Comparison of ENCODE assay signal across 8 cellular contexts in the genomic region with DNA sequence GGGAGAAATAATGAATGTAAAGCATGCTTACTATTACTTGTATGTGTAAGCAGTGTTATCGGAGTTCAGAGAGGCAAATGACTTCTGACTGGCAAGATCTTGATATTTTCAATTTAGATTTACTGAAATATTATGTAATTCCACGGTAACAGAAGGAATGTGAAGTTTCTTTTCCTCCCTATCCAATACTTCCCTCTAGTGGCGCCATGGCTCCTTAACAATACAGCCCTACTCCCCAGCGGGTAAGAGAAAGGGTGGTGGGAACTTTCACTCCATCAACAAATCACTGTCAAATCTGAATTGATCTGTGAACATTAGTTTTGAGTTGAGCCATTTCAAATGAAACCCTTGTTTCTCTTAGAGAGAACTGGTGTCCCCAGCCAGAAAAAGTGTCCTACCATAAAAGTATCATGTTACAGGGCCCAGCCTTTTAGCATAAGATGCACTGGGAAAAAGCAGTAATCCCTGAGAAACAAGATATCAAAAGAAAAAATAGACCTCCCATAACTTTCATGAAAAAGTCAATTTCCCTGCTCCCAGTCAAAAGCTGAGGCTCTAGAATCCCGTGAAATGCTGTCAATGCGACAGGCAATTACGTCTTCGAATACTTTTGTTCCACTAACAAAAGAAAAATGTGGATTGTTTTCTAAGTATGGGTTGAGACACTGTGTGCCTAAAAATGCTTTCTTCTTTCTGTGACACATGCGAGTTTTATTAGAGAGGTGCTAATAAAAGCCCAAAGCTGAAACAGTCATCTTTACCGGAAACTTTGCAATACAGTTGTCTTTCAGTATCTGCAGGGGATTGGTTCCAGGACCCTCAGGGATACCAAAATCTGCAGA. TPM values are rescaled to one million over a fixed set of nuclear protein-coding genes. Genes with fewer than 3 reads are reported as not detected.
DNase-seq lines count a peak whose midpoint lies in the region; ATAC-seq and TF ChIP-seq lines count a peak whose summit lies in the region.

No MANE protein-coding gene starts in this region.

- H3K4me2 ChIP-seq in OCI-LY7 (ENCODE audit: low read length): no peak overlapping the region

- H3K4me3 Mint-ChIP-seq in activated naive CD4-positive, alpha-beta T cell treated with anti-CD3 and anti-CD28 coated beads for 36 hours: no peak overlapping the region

- H3K9me2 ChIP-seq in OCI-LY7 (ENCODE audit: insufficient read depth, low read length): no peaks in the 10 kb centered on the region

- H3K9me3 Mint-ChIP-seq in activated naive CD4-positive, alpha-beta T cell treated with anti-CD3 and anti-CD28 coated beads for 36 hours: no peaks in the 10 kb centered on the region

- no peaks in the 10 kb centered on the region for H3K4me1 Mint-ChIP-seq in activated naive CD4-positive, alpha-beta T cell treated with anti-CD3 and anti-CD28 coated beads for 36 hours (ENCODE audit: low read depth)

- ATAC-seq in omental fat pad (ENCODE audit: low FRiP score) (peak; percentile 71), HG03175 (IDR thresholded peaks at IDR 0.05; ENCODE audit: unreplicated experiment) (no peak)

- H3K27me3 Mint-ChIP-seq in activated naive CD4-positive, alpha-beta T cell treated with anti-CD3 and anti-CD28 coated beads for 36 hours (ENCODE audit: low read depth): no peaks in the 10 kb centered on the region

- peak; percentile 16 for DNase-seq in activated naive CD4-positive, alpha-beta T cell treated with anti-CD3 and anti-CD28 coated beads for 36 hours
- DNase-seq in activated naive CD4-positive, alpha-beta T cell treated with anti-CD3 and anti-CD28 coated beads, Interleukin-2, amount 50 U/mL, for 16 hours: no peak
- DNase-seq in OCI-LY7 (ENCODE audit: low spot score): no peak
- no peak for DNase-seq in epithelial cell of proximal tubule (ENCODE audit: low read depth)
- no peak for DNase-seq in omental fat pad (ENCODE audit: low spot score)
- DNase-seq in NCI-H345 treated with DMSO at 0.1 percent for 48 hours (lab: John Stamatoyannopoulos, UW; ENCODE audit: unreplicated experiment): no peak
- DNase-seq in RPMI8226: no peak

- CTCF ChIA-PET in activated naive CD4-positive, alpha-beta T cell treated with anti-CD3 and anti-CD28 coated beads for 36 hours (lab: Charles Lee): no interaction called here
- CTCF ChIA-PET in OCI-LY7 (lab: Charles Lee; ENCODE audit: unreplicated experiment): no interaction called here

- POLR2A ChIA-PET in OCI-LY7 (lab: Charles Lee): no interaction called here

- no peaks in the 10 kb centered on the region for H3K4me1 ChIP-seq in OCI-LY7 (ENCODE audit: insufficient read depth, low read length, poor library complexity, severe bottlenecking)

- no peak overlapping the region for H3K27ac Mint-ChIP-seq in activated naive CD4-positive, alpha-beta T cell treated with anti-CD3 and anti-CD28 coated beads for 36 hours

- no TSS peak for BruUV-seq in OCI-LY7 (replicated peaks; lab: Mats Ljungman, UMichigan)

- H3K4me3 ChIP-seq in OCI-LY7 (ENCODE audit: low read depth, low read length, poor library complexity, severe bottlenecking) (no peak overlapping the region), epithelial cell of proximal tubule (ENCODE audit: low read depth, low read length) (no peak overlapping the region)

- no peaks in the 10 kb centered on the region for H3K9me3 ChIP-seq in OCI-LY7 (ENCODE audit: low read length)

- intact Hi-C loops in activated naive CD4-positive, alpha-beta T cell treated with anti-CD3 and anti-CD28 coated beads for 36 hours (cut with micrococcal nuclease): no loop called here
- intact Hi-C loops in OCI-LY7 (cut with micrococcal nuclease; ENCODE audit: unreplicated experiment): no loop called here

- H3K36me3 Mint-ChIP-seq in activated naive CD4-positive, alpha-beta T cell treated with anti-CD3 and anti-CD28 coated beads for 36 hours (ENCODE audit: low read depth): no peaks in the 10 kb centered on the region

- H2AFZ ChIP-seq in OCI-LY7 (ENCODE audit: low read length): no peak overlapping the region

- no peaks in the 10 kb centered on the region for H3K79me2 ChIP-seq in OCI-LY7 (ENCODE audit: insufficient read depth, low read depth, low read length)

- no peak overlapping the region for H3K27ac ChIP-seq in OCI-LY7 (ENCODE audit: low read depth, low read length, poor library complexity, severe bottlenecking)

- peaks cover 6% of the 10 kb centered on the region; the same call in 1 of the 2 replicates for H3K36me3 ChIP-seq in OCI-LY7 (ENCODE audit: insufficient read depth, low read length)

- H4K20me1 ChIP-seq in OCI-LY7 (ENCODE audit: insufficient read depth, low read length): no peaks in the 10 kb centered on the region; the same call in 1 of the 2 replicates

- peak; percentile 65 for TF ChIP-seq CTCF in OCI-LY7 (conservative IDR thresholded peaks at IDR 0.05; ENCODE audit: low read length)
- TF ChIP-seq CTCF in epithelial cell of proximal tubule (conservative IDR thresholded peaks at IDR 0.05; ENCODE audit: low read depth, low read length): peak; percentile 86
- peak in 1 of 3 donors; percentile 23 for TF ChIP-seq CTCF in omental fat pad (IDR thresholded peaks at IDR 0.05)

RNA-seq across cellular contexts. Expression of gene COX7A2, which starts 12.9 kb away (rescaled TPM):
- 100 to 1,000 TPM; 577 to 592 TPM for total RNA-seq in activated naive CD4-positive, alpha-beta T cell treated with anti-CD3 and anti-CD28 coated beads for 36 hours
- total RNA-seq in OCI-LY7 (2014; rRNA removed; shearing (Covaris generic)): 133 and 210 TPM in 2 replicates
- total RNA-seq in OCI-LY7 (2022): 403 and 421 TPM in 2 replicates
- 322 and 342 TPM in 2 replicates for total RNA-seq in epithelial cell of proximal tubule
- 100 to 1,000 TPM; 171 to 310 (median 221) TPM for total RNA-seq in omental fat pad

RNA-seq across cellular contexts. Expression of gene COL12A1, which starts 24.9 kb away (rescaled TPM):
- total RNA-seq in activated naive CD4-positive, alpha-beta T cell treated with anti-CD3 and anti-CD28 coated beads for 36 hours: under 1 TPM in 1 of 2 experiments, not detected in 1; 0.05 TPM
- not detected in 2 replicates for total RNA-seq in OCI-LY7 (2014; rRNA removed; shearing (Covaris generic))
- total RNA-seq in OCI-LY7 (2022) (not detected in 2 replicates), epithelial cell of proximal tubule (17.5 and 37.7 TPM in 2 replicates), omental fat pad (100 to 1,000 TPM; 125 to 589 (median 192) TPM)

RNA-seq across cellular contexts. Expression of gene TMEM30A, which starts 53.9 kb away (rescaled TPM):
- total RNA-seq in activated naive CD4-positive, alpha-beta T cell treated with anti-CD3 and anti-CD28 coated beads for 36 hours: 10 to 100 TPM; 68.9 to 76.0 TPM
- 16.4 and 18.2 TPM in 2 replicates for total RNA-seq in OCI-LY7 (2014; rRNA removed; shearing (Covaris generic))
- total RNA-seq in OCI-LY7 (2022): 31.2 and 32.1 TPM in 2 replicates
- total RNA-seq in epithelial cell of proximal tubule: 62.7 and 73.1 TPM in 2 replicates
- 10 to 100 TPM; 45.2 to 84.3 (median 58.4) TPM for total RNA-seq in omental fat pad

Comparison
In these comparisons a context has a peak if more than half of its experiments do, and no peak if none do; other contexts are left out.
1. RNA of gene COL12A1, which starts 24.9 kb away (total RNA-seq): 125 to 589 TPM in omental fat pad and 17.5 to 37.7 TPM in epithelial cell of proximal tubule; 0.05 TPM in activated naive CD4-positive, alpha-beta T cell treated with anti-CD3 and anti-CD28 coated beads for 36 hours and not detected in OCI-LY7; every median in the first group is over 10 times any median in the second.